ENCODE assay signal across 8 cellular contexts in the genomic region with DNA sequence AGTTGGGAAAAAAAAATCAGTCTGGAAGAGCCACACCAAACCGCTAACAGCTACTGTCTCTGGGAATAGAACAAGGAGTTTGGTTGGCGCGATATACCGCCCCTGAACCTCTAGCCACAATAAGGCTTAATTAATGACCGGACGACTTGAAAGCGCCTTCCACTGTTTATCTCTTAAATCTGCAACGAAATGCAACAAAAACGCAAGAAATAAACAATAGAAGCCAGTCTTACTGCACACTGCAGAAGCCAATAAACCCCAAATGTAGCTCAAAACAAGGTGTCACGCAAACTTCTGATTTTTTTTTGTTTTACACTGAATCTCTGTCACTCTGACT. TPM values are rescaled to one million over a fixed set of nuclear protein-coding genes. Genes with fewer than 3 reads are reported as not detected.
A peak's percentile ranks its signal among the peaks of the same experiment; 100 is the strongest.
DNase-seq lines count a peak whose midpoint lies in the region; ATAC-seq lines count a peak whose summit lies in the region.

No MANE protein-coding gene starts in this region.

- peaks cover 3 to 23% (median 19%) of the 10 kb centered on the region in 5 donors for H3K4me1 ChIP-seq in subcutaneous abdominal adipose tissue (ENCODE audit: control insufficient read depth in 5 of 5, insufficient read depth in 5 of 5, low read length in 5 of 5)

- no peaks in the 10 kb centered on the region for H3K27me3 Mint-ChIP-seq in activated T-cell treated with anti-CD3 and anti-CD28 coated beads, Interleukin-2, amount 50 U/mL, for 72 hours (ENCODE audit: low read depth)
- H3K27me3 Mint-ChIP-seq in activated naive CD8-positive, alpha-beta T cell treated with anti-CD3 and anti-CD28 coated beads, Interleukin-2, amount 50 U/mL, for 24 hours: no peaks in the 10 kb centered on the region

- peak overlapping the region; percentile 94 to 95 for H3K4me3 Mint-ChIP-seq in activated T-cell treated with anti-CD3 and anti-CD28 coated beads, Interleukin-2, amount 50 U/mL, for 72 hours
- peak overlapping the region; percentile 86 for H3K4me3 Mint-ChIP-seq in activated naive CD8-positive, alpha-beta T cell treated with anti-CD3 and anti-CD28 coated beads, Interleukin-2, amount 50 U/mL, for 24 hours

- H3K27ac ChIP-seq in subcutaneous abdominal adipose tissue (ENCODE audit: low read depth, low read length): peak overlapping the region; percentile 73

- peak overlapping the region; percentile 28; the same call in 1 of the 2 replicates for H3K4me3 ChIP-seq in iPS-18c (ENCODE audit: insufficient read depth, low read depth, low read length)
- H3K4me3 ChIP-seq in subcutaneous abdominal adipose tissue (ENCODE audit: low read depth in 1 of 5, low read length in 5 of 5): peak overlapping the region; percentile 58 to 94 (median 75)

- peak overlapping the region; percentile 100 for H3K27ac Mint-ChIP-seq in activated T-cell treated with anti-CD3 and anti-CD28 coated beads, Interleukin-2, amount 50 U/mL, for 72 hours
- H3K27ac Mint-ChIP-seq in activated naive CD8-positive, alpha-beta T cell treated with anti-CD3 and anti-CD28 coated beads, Interleukin-2, amount 50 U/mL, for 24 hours: peak overlapping the region; percentile 100

- H3K9me3 Mint-ChIP-seq in activated T-cell treated with anti-CD3 and anti-CD28 coated beads, Interleukin-2, amount 50 U/mL, for 72 hours: no peaks in the 10 kb centered on the region
- no peaks in the 10 kb centered on the region for H3K9me3 Mint-ChIP-seq in activated naive CD8-positive, alpha-beta T cell treated with anti-CD3 and anti-CD28 coated beads, Interleukin-2, amount 50 U/mL, for 24 hours

- peaks cover 8 to 13% of the 10 kb centered on the region in 2 donors for H3K36me3 Mint-ChIP-seq in activated T-cell treated with anti-CD3 and anti-CD28 coated beads, Interleukin-2, amount 50 U/mL, for 72 hours (ENCODE audit: insufficient read depth in 2 of 2)
- peaks cover 17% of the 10 kb centered on the region for H3K36me3 Mint-ChIP-seq in activated naive CD8-positive, alpha-beta T cell treated with anti-CD3 and anti-CD28 coated beads, Interleukin-2, amount 50 U/mL, for 24 hours (ENCODE audit: low read depth)

- H3K36me3 ChIP-seq in subcutaneous abdominal adipose tissue (ENCODE audit: control insufficient read depth in 5 of 5, insufficient read depth in 5 of 5, low read length in 5 of 5): peaks cover 0 to 7% (median 2%) of the 10 kb centered on the region in 5 donors

- peak in 1 of 2 donors; percentile 45 for DNase-seq in activated T-cell treated with anti-CD3 and anti-CD28 coated beads, Interleukin-2, amount 50 U/mL, for 72 hours
- DNase-seq in activated T-cell treated with anti-CD3 and anti-CD28 coated beads, Interleukin-2, amount 50 U/mL, for 1 hour: no peak
- DNase-seq in activated naive CD8-positive, alpha-beta T cell treated with anti-CD3 and anti-CD28 coated beads, Interleukin-2, amount 50 U/mL, for 24 hours: no peak
- DNase-seq in cerebellar nuclear complex (lab: John Stamatoyannopoulos, UW): no peak
- no peak for DNase-seq in NCI-H1436 treated with DMSO at 0.1 percent for 48 hours (lab: John Stamatoyannopoulos, UW)

- peaks cover 61% of the 10 kb centered on the region for H3K4me1 Mint-ChIP-seq in activated T-cell treated with anti-CD3 and anti-CD28 coated beads, Interleukin-2, amount 50 U/mL, for 72 hours (ENCODE audit: low read depth)
- H3K4me1 Mint-ChIP-seq in activated naive CD8-positive, alpha-beta T cell treated with anti-CD3 and anti-CD28 coated beads, Interleukin-2, amount 50 U/mL, for 24 hours: peaks cover 49% of the 10 kb centered on the region

- no peak for ATAC-seq in activated T-cell treated with anti-CD3 and anti-CD28 coated beads, Interleukin-2, amount 50 U/mL, for 72 hours (replicated peaks in 1 of 2)
- ATAC-seq in activated naive CD8-positive, alpha-beta T cell treated with anti-CD3 and anti-CD28 coated beads, Interleukin-2, amount 50 U/mL, for 24 hours: no peak
- ATAC-seq in HG03520 (IDR thresholded peaks at IDR 0.05; ENCODE audit: unreplicated experiment): no peak

- no peaks in the 10 kb centered on the region for H3K9me3 ChIP-seq in iPS-18c (ENCODE audit: control insufficient read depth, insufficient read depth, low read length)
- H3K9me3 ChIP-seq in subcutaneous abdominal adipose tissue (ENCODE audit: control insufficient read depth in 5 of 5, low read length in 5 of 5): no peaks in the 10 kb centered on the region

- H3K9ac ChIP-seq in subcutaneous abdominal adipose tissue (ENCODE audit: low read length in 5 of 5): peak overlapping the region in 4 of 5 donors; percentile 58 to 97 (median 70)

- H3K27me3 ChIP-seq in subcutaneous abdominal adipose tissue (ENCODE audit: control insufficient read depth in 5 of 5, insufficient read depth in 4 of 5, low read length in 5 of 5): no peaks in the 10 kb centered on the region

RNA-seq across cellular contexts. Expression of a gene that starts 10.9 kb away (rescaled TPM):
- total RNA-seq in activated T-cell treated with anti-CD3 and anti-CD28 coated beads, Interleukin-2, amount 50 U/mL, for 72 hours: 10 to 100 TPM in 1 of 2 donors, 1 to 10 TPM in 1; 9.4 to 16.8 TPM

RNA-seq across cellular contexts. Expression of a gene that starts 12.1 kb away (rescaled TPM):
- total RNA-seq in activated T-cell treated with anti-CD3 and anti-CD28 coated beads, Interleukin-2, amount 50 U/mL, for 72 hours: 1 to 10 TPM in 1 of 2 donors, not detected in 1; 1.5 TPM

RNA-seq across cellular contexts. Expression of a gene that starts 19.0 kb away (rescaled TPM):
- 10 to 100 TPM; 53.4 to 60.7 TPM for total RNA-seq in activated T-cell treated with anti-CD3 and anti-CD28 coated beads, Interleukin-2, amount 50 U/mL, for 72 hours

RNA-seq across cellular contexts. Expression of a gene that starts 23.8 kb away (rescaled TPM):
- 1 to 10 TPM; 1.8 to 3.2 TPM for total RNA-seq in activated T-cell treated with anti-CD3 and anti-CD28 coated beads, Interleukin-2, amount 50 U/mL, for 72 hours

RNA-seq across cellular contexts. Expression of a gene that starts 31.3 kb away (rescaled TPM):
- total RNA-seq in activated T-cell treated with anti-CD3 and anti-CD28 coated beads, Interleukin-2, amount 50 U/mL, for 72 hours: 1 to 10 TPM; 2.5 to 2.6 TPM
